In genomic region chr16:275041-275621, GRCh38 we compare ENCODE assay signal across 8 cellular contexts. TPM values are rescaled to one million over a fixed set of nuclear protein-coding genes. Genes with fewer than 3 reads are reported as not detected.
DNase-seq lines count a peak whose midpoint lies in the region; ATAC-seq, FAIRE-seq and TF ChIP-seq lines count a peak whose summit lies in the region.

No MANE protein-coding gene starts in this region.

- intact Hi-C loops in endothelial cell of umbilical vein (cut with micrococcal nuclease) = no loop called here

- peak overlapping the region in 2 of 3 experiments; percentile 59 to 66 for H3K4me3 Mint-ChIP-seq in nephron

- H4K20me1 ChIP-seq in BLaER1 = peaks cover 8% of the 10 kb centered on the region; the same call in 1 of the 2 replicates
- no peaks in the 10 kb centered on the region for H4K20me1 ChIP-seq in endothelial cell of umbilical vein (replicated peaks; ENCODE audit: control insufficient read depth, extremely low read depth, insufficient read depth, low read length)

- DNase-seq in NT2/D1 (ENCODE audit: low read depth, low spot score) = no peak
- DNase-seq in endothelial cell of umbilical vein (ENCODE audit: low read depth, low spot score) = no peak
- no peak for DNase-seq in medulla oblongata (ENCODE audit: extremely low spot score)
- DNase-seq in HuH-7.5 (ENCODE audit: low spot score) = no peak
- DNase-seq in germinal center (ENCODE audit: low spot score) = no peak

- no peak overlapping the region for H3K4me3 ChIP-seq in BLaER1
- H3K4me3 ChIP-seq in NT2/D1 (ENCODE audit: insufficient read length, low read depth) = peak overlapping the region; percentile 48
- peak overlapping the region in 1 of 3 experiments; percentile 41 for H3K4me3 ChIP-seq in endothelial cell of umbilical vein (replicated peaks in 1 of 3; ENCODE audit: insufficient read depth in 1 of 3, low read depth in 1 of 3, low read length in 3 of 3)

- FAIRE-seq in endothelial cell of umbilical vein (lab: Jason Lieb, UNC) = no peak

- no TSS peak for BruUV-seq in endothelial cell of umbilical vein (replicated peaks; lab: Mats Ljungman, UMichigan)

- H3K27ac Mint-ChIP-seq in nephron = no peak overlapping the region

- peak overlapping the region; percentile 30 for H2AFZ ChIP-seq in endothelial cell of umbilical vein (ENCODE audit: low read depth, low read length)

- H3K79me2 ChIP-seq in endothelial cell of umbilical vein (ENCODE audit: control insufficient read depth, insufficient read depth, low read length) = no peaks in the 10 kb centered on the region

- no peaks in the 10 kb centered on the region for H3K36me3 ChIP-seq in BLaER1
- no peaks in the 10 kb centered on the region for H3K36me3 ChIP-seq in NT2/D1 (ENCODE audit: insufficient read depth, insufficient read length, low read length)
- H3K36me3 ChIP-seq in endothelial cell of umbilical vein (ENCODE audit: control insufficient read depth in 2 of 2, extremely low read depth in 1 of 2, insufficient read depth in 2 of 2, low read length in 2 of 2) = no peaks in the 10 kb centered on the region

- H3K9ac ChIP-seq in BLaER1 (no peak overlapping the region), NT2/D1 (ENCODE audit: insufficient read length, low read depth) (peak overlapping the region; percentile 58), endothelial cell of umbilical vein (replicated peaks; ENCODE audit: extremely low read depth, insufficient read depth, low read length) (no peak overlapping the region)

- H3K4me2 ChIP-seq in BLaER1 (peak overlapping the region; percentile 57), endothelial cell of umbilical vein (ENCODE audit: insufficient read depth, low read length) (peak overlapping the region; percentile 17)

- peaks cover 59% of the 10 kb centered on the region for H3K27me3 ChIP-seq in BLaER1
- peaks cover 42% of the 10 kb centered on the region for H3K27me3 ChIP-seq in NT2/D1 (ENCODE audit: insufficient read depth, insufficient read length)
- peaks cover 0 to 2% of the 10 kb centered on the region in 2 experiments for H3K27me3 ChIP-seq in endothelial cell of umbilical vein (ENCODE audit: control insufficient read depth in 2 of 2, insufficient read depth in 2 of 2, low read length in 2 of 2)

- no peak for TF ChIP-seq POLR2A in endothelial cell of umbilical vein (IDR thresholded peaks at IDR 0.05; ENCODE audit: low read depth, low read length)

- CTCF ChIA-PET in endothelial cell of umbilical vein (lab: Charles Lee) = interaction anchor here (1.1 kb wide), 1 partner anchor 87 kb away, joined by 4 read pairs; no protein-coding TSS in a partner anchor

- H3K36me3 Mint-ChIP-seq in nephron (ENCODE audit: low read depth) = no peaks in the 10 kb centered on the region

- POLR2A ChIA-PET in endothelial cell of umbilical vein (lab: Charles Lee) = no interaction called here

- dilution Hi-C loops in endothelial cell of umbilical vein (cut with MboI; ENCODE audit: extremely low pct_ligation_motif_present, low sequenced_read_pairs) = no loop called here

- H3K27ac ChIP-seq in BLaER1 (no peak overlapping the region), endothelial cell of umbilical vein (ENCODE audit: insufficient read depth, low read depth, low read length) (no peak overlapping the region)

- no peaks in the 10 kb centered on the region for H3K9me1 ChIP-seq in endothelial cell of umbilical vein (replicated peaks; ENCODE audit: control insufficient read depth, extremely low read depth, insufficient read depth, low read length)

- no peak for ATAC-seq in HG02870 (IDR thresholded peaks at IDR 0.05; ENCODE audit: unreplicated experiment)

- H3K27me3 Mint-ChIP-seq in nephron (ENCODE audit: low read depth) = peaks cover 41% of the 10 kb centered on the region

- H3K9me3 ChIP-seq in BLaER1 (no peaks in the 10 kb centered on the region), NT2/D1 (ENCODE audit: insufficient read depth, low read length) (no peaks in the 10 kb centered on the region), endothelial cell of umbilical vein (replicated peaks; ENCODE audit: control insufficient read depth, insufficient read depth, low read length) (no peaks in the 10 kb centered on the region)

- H3K9me3 Mint-ChIP-seq in nephron = no peaks in the 10 kb centered on the region

- H3K4me1 ChIP-seq in BLaER1 (peaks cover 16% of the 10 kb centered on the region), NT2/D1 (ENCODE audit: insufficient read depth, insufficient read length) (peaks cover 10% of the 10 kb centered on the region), endothelial cell of umbilical vein (ENCODE audit: control insufficient read depth, extremely low read depth, insufficient read depth, low read length) (peaks cover 3% of the 10 kb centered on the region)

- TF ChIP-seq CTCF in endothelial cell of umbilical vein (IDR thresholded peaks at IDR 0.05; ENCODE audit: extremely low read depth in 1 of 2, insufficient read depth in 1 of 2, low read depth in 1 of 2, low read length in 2 of 2) (no peak), nephron (IDR thresholded peaks at IDR 0.05; ENCODE audit: unreplicated experiment in 3 of 3) (no peak)

- no peaks in the 10 kb centered on the region for H3K4me1 Mint-ChIP-seq in nephron

TF ChIP-seq in endothelial cell of umbilical vein, 7 proteins besides CTCF, POLR2A, EP300 and RAD21:
- TF ChIP-seq FOS (IDR thresholded peaks at IDR 0.05; ENCODE audit: borderline replicate concordance, insufficient read depth, low read length) (no peak), EZH2 (IDR thresholded peaks at IDR 0.05; ENCODE audit: borderline replicate concordance, low read depth, low read length, severe bottlenecking) (no peak), MYC (IDR thresholded peaks at IDR 0.05; ENCODE audit: low read depth, low read length) (no peak), MAX (IDR thresholded peaks at IDR 0.05; ENCODE audit: insufficient read depth, insufficient read length) (no peak), POLR2AphosphoS5 (IDR thresholded peaks at IDR 0.05; ENCODE audit: insufficient read depth, low read depth, low read length) (no peak)
TF ChIP-seq in endothelial cell of umbilical vein: peak in this region for 0.

RNA-seq across cellular contexts. Expression of gene RGS11, which starts 0.6 kb away (rescaled TPM):
- total RNA-seq in endothelial cell of umbilical vein = 3.0 and 5.5 TPM in 2 replicates
- 4.9 and 7.2 TPM in 2 replicates for polyA plus RNA-seq in endothelial cell of umbilical vein
- 0.71 and 1.4 TPM in 2 replicates for polyA plus RNA-seq in endothelial cell of umbilical vein (2011; cell fraction: cytosol; rRNA removed)
- 29.7 and 37.3 TPM in 2 replicates for polyA plus RNA-seq in endothelial cell of umbilical vein (2011; cell fraction: nucleus; rRNA removed)
- 5.6 and 15.6 TPM in 2 replicates for polyA plus RNA-seq in endothelial cell of umbilical vein (2012)
- polyA minus RNA-seq in endothelial cell of umbilical vein = 1.7 and 3.1 TPM in 2 replicates
- not detected for polyA minus RNA-seq in endothelial cell of umbilical vein (2011; cell fraction: cytosol; rRNA and poly(A)+ RNA removed)
- polyA minus RNA-seq in endothelial cell of umbilical vein (2011; cell fraction: nucleus; rRNA and poly(A)+ RNA removed) = 3.5 and 5.0 TPM in 2 replicates

RNA-seq across cellular contexts. Expression of gene ARHGDIG, which starts 5.3 kb away (rescaled TPM):
- 0.93 and 1.9 TPM in 2 replicates for total RNA-seq in endothelial cell of umbilical vein
- polyA plus RNA-seq in endothelial cell of umbilical vein = 2.2 and 3.8 TPM in 2 replicates
- 1.0 and 1.4 TPM in 2 replicates for polyA plus RNA-seq in endothelial cell of umbilical vein (2011; cell fraction: cytosol; rRNA removed)
- 3.8 TPM in 2 replicates for polyA plus RNA-seq in endothelial cell of umbilical vein (2011; cell fraction: nucleus; rRNA removed)
- polyA plus RNA-seq in endothelial cell of umbilical vein (2012) = 5.3 and 13.2 TPM in 2 replicates
- 0.56 and 0.57 TPM in 2 replicates for polyA minus RNA-seq in endothelial cell of umbilical vein
- polyA minus RNA-seq in endothelial cell of umbilical vein (2011; cell fraction: cytosol; rRNA and poly(A)+ RNA removed) = not detected
- 0.77 and 0.91 TPM in 2 replicates for polyA minus RNA-seq in endothelial cell of umbilical vein (2011; cell fraction: nucleus; rRNA and poly(A)+ RNA removed)

RNA-seq across cellular contexts. Expression of gene PDIA2, which starts 7.8 kb away (rescaled TPM):
- total RNA-seq in endothelial cell of umbilical vein = 0.99 TPM in 1 of 2 replicates, not detected in the other
- 0.63 and 0.75 TPM in 2 replicates for polyA plus RNA-seq in endothelial cell of umbilical vein
- 0.06 TPM in 1 of 2 replicates, not detected in the other for polyA plus RNA-seq in endothelial cell of umbilical vein (2011; cell fraction: cytosol; rRNA removed)
- polyA plus RNA-seq in endothelial cell of umbilical vein (2011; cell fraction: nucleus; rRNA removed) = 3.1 and 4.8 TPM in 2 replicates
- 1.6 and 3.9 TPM in 2 replicates for polyA plus RNA-seq in endothelial cell of umbilical vein (2012)
- not detected in 2 replicates for polyA minus RNA-seq in endothelial cell of umbilical vein
- not detected for polyA minus RNA-seq in endothelial cell of umbilical vein (2011; cell fraction: cytosol; rRNA and poly(A)+ RNA removed)
- 0.29 TPM in 1 of 2 replicates, not detected in the other for polyA minus RNA-seq in endothelial cell of umbilical vein (2011; cell fraction: nucleus; rRNA and poly(A)+ RNA removed)

RNA-seq across cellular contexts. Expression of gene FAM234A, which starts 40.5 kb away (rescaled TPM):
- total RNA-seq in endothelial cell of umbilical vein = 70.4 and 73.1 TPM in 2 replicates
- polyA plus RNA-seq in endothelial cell of umbilical vein = 89.4 and 98.8 TPM in 2 replicates
- polyA plus RNA-seq in endothelial cell of umbilical vein (2011; cell fraction: cytosol; rRNA removed) = 56.9 and 73.3 TPM in 2 replicates
- polyA plus RNA-seq in endothelial cell of umbilical vein (2011; cell fraction: nucleus; rRNA removed) = 57.0 and 57.5 TPM in 2 replicates
- polyA plus RNA-seq in endothelial cell of umbilical vein (2012) = 60.9 and 110 TPM in 2 replicates
- 32.8 and 34.2 TPM in 2 replicates for polyA minus RNA-seq in endothelial cell of umbilical vein
- polyA minus RNA-seq in endothelial cell of umbilical vein (2011; cell fraction: cytosol; rRNA and poly(A)+ RNA removed) = 14.5 TPM
- polyA minus RNA-seq in endothelial cell of umbilical vein (2011; cell fraction: nucleus; rRNA and poly(A)+ RNA removed) = 13.1 and 16.7 TPM in 2 replicates

RNA-seq across cellular contexts. Expression of gene LUC7L, which starts 45.9 kb away (rescaled TPM):
- total RNA-seq in endothelial cell of umbilical vein = 86.6 and 94.7 TPM in 2 replicates
- 57.6 and 75.4 TPM in 2 replicates for polyA plus RNA-seq in endothelial cell of umbilical vein
- 28.6 and 34.7 TPM in 2 replicates for polyA plus RNA-seq in endothelial cell of umbilical vein (2011; cell fraction: cytosol; rRNA removed)
- 302 and 431 TPM in 2 replicates for polyA plus RNA-seq in endothelial cell of umbilical vein (2011; cell fraction: nucleus; rRNA removed)
- polyA plus RNA-seq in endothelial cell of umbilical vein (2012) = 60.0 and 67.6 TPM in 2 replicates
- polyA minus RNA-seq in endothelial cell of umbilical vein = 40.6 and 40.9 TPM in 2 replicates
- 12.4 TPM for polyA minus RNA-seq in endothelial cell of umbilical vein (2011; cell fraction: cytosol; rRNA and poly(A)+ RNA removed)
- polyA minus RNA-seq in endothelial cell of umbilical vein (2011; cell fraction: nucleus; rRNA and poly(A)+ RNA removed) = 98.2 and 126 TPM in 2 replicates
